In genomic region chr1:206808615-206809014, GRCh38 we compare ENCODE assay signal across 9 cellular contexts. TPM values are rescaled to one million over a fixed set of nuclear protein-coding genes. Genes with fewer than 3 reads are reported as not detected.
A peak's percentile ranks its signal among the peaks of the same experiment; 100 is the strongest.
DNase-seq lines count a peak whose midpoint lies in the region; ATAC-seq, FAIRE-seq and TF ChIP-seq lines count a peak whose summit lies in the region.
"Had no signal": no experiment of that assay in that cellular context is flagged by ENCODE, and none has a peak within 500 bp of the region (broad histone marks: within the 10 kb centered on the region; RNA-seq: fewer than 3 reads in every experiment).

No MANE protein-coding gene starts in this region.

- H3K9me3 ChIP-seq in DND-41 (ENCODE audit: insufficient read depth, low read length, severe bottlenecking): peaks cover 14% of the 10 kb centered on the region
- peaks cover 12% of the 10 kb centered on the region for H3K9me3 ChIP-seq in NT2/D1 (ENCODE audit: insufficient read depth, low read length)
- peaks cover 12% of the 10 kb centered on the region; the same call in 2 of the 3 replicates for H3K9me3 ChIP-seq in GM12878 (replicated peaks; ENCODE audit: control insufficient read depth, insufficient read depth, low read length)
- peaks cover 11% of the 10 kb centered on the region for H3K9me3 ChIP-seq in lower lobe of right lung

- H4K20me1 ChIP-seq in DND-41 (ENCODE audit: insufficient read depth, low read length): no peaks in the 10 kb centered on the region
- H4K20me1 ChIP-seq in GM12878 (ENCODE audit: control insufficient read depth, insufficient read depth): no peaks in the 10 kb centered on the region; the same call in 1 of the 2 replicates

- no peak overlapping the region for H3K27ac ChIP-seq in DND-41 (ENCODE audit: low read length)
- H3K27ac ChIP-seq in GM12878 (ENCODE audit: control insufficient read depth, insufficient read depth): no peak overlapping the region
- H3K27ac ChIP-seq in lower lobe of right lung: no peak overlapping the region
- H3K27ac ChIP-seq: SK-N-MC had no signal

- RAD21 ChIA-PET in GM12878 (lab: Charles Lee; ENCODE audit: unreplicated experiment): interaction anchor here (0.6 to 14.8 kb wide), 29 partner anchors 11 to 181 kb away, joined by 3 to 297 read pairs (median 5); partner anchors contain the start of genes DYRK3, IL10 and IL19

- H3K4me3 ChIP-seq in DND-41 (ENCODE audit: low read depth in 1 of 2, low read length in 2 of 2) (no peak overlapping the region), NT2/D1 (ENCODE audit: insufficient read length, low read depth) (no peak overlapping the region), GM12878 (no peak overlapping the region), lower lobe of right lung (no peak overlapping the region)
- H3K4me3 ChIP-seq: SK-N-MC had no signal

- TF ChIP-seq CTCF in DND-41 (IDR thresholded peaks at IDR 0.05; ENCODE audit: borderline replicate concordance, extremely low read depth, low read length, poor library complexity, severe bottlenecking) (peak; percentile 70), GM12878 (IDR thresholded peaks at IDR 0.05 in 2 of 3, conservative IDR thresholded peaks at IDR 0.05 in 1 of 3; ENCODE audit: control insufficient read depth in 2 of 3, extremely low read depth in 1 of 3, insufficient read depth in 1 of 3, low read depth in 3 of 3, low read length in 3 of 3) (peak; percentile 69 to 92 (median 70)), lower lobe of right lung (IDR thresholded peaks at IDR 0.05) (peak; percentile 42)

- H3K27me3 ChIP-seq in DND-41 (ENCODE audit: insufficient read depth, low read length, poor library complexity) (no peaks in the 10 kb centered on the region), NT2/D1 (ENCODE audit: insufficient read depth, insufficient read length) (no peaks in the 10 kb centered on the region), GM12878 (replicated peaks in 1 of 2; ENCODE audit: control insufficient read depth in 2 of 2, insufficient read depth in 2 of 2, low read length in 1 of 2) (no peaks in the 10 kb centered on the region), lower lobe of right lung (ENCODE audit: low read depth) (no peaks in the 10 kb centered on the region)

- H3K4me1 ChIP-seq in DND-41 (ENCODE audit: insufficient read depth, low read length) (peaks cover 10% of the 10 kb centered on the region), NT2/D1 (ENCODE audit: insufficient read depth, insufficient read length) (no peaks in the 10 kb centered on the region), GM12878 (ENCODE audit: control insufficient read depth, insufficient read depth, low read length) (peaks cover 11% of the 10 kb centered on the region), lower lobe of right lung (no peaks in the 10 kb centered on the region)

- H2AFZ ChIP-seq in DND-41 (ENCODE audit: low read depth, low read length) (no peak overlapping the region), GM12878 (ENCODE audit: control insufficient read depth, low read depth, low read length) (no peak overlapping the region)

- intact Hi-C loops in GM12878 (cut with micrococcal nuclease; ENCODE audit: unreplicated experiment) (loop anchor here (1.0 to 10.0 kb wide), 7 partner anchors 69 to 204 kb away; partner anchors contain the start of gene DYRK3), lower lobe of right lung (cut with DNase I) (no loop called here)

- no peak for TF ChIP-seq EP300 in GM12878 (IDR thresholded peaks at IDR 0.05; ENCODE audit: borderline replicate concordance in 1 of 2, control insufficient read depth in 1 of 2, low read depth in 2 of 2, low read length in 2 of 2)

- no peak for TF ChIP-seq POLR2A in GM12878 (IDR thresholded peaks at IDR 0.05; ENCODE audit: low read depth, low read length)

- TF ChIP-seq RAD21 in GM12878 (IDR thresholded peaks at IDR 0.05; ENCODE audit: insufficient read depth, low read depth, low read length): peak; percentile 99

- SMC1A ChIA-PET in GM12878 (lab: Charles Lee; ENCODE audit: uncharacterized antibody, unreplicated experiment): interaction anchor here (0.6 to 14.9 kb wide), 35 partner anchors 9 to 200 kb away, joined by 3 to 417 read pairs (median 7); partner anchors contain the start of genes DYRK3, IL10, IL19 and IL24

- no TSS peak for BruUV-seq in GM12878 (replicated peaks; lab: Mats Ljungman, UMichigan)

- ATAC-seq in DND-41 (ENCODE audit: insufficient read depth, low read depth): peak; percentile 84
- ATAC-seq in GM21529 (IDR thresholded peaks at IDR 0.05; ENCODE audit: unreplicated experiment): peak; percentile 82
- peak; percentile 99 for ATAC-seq in GM12878
- ATAC-seq in lower lobe of right lung: peak; percentile 63 to 65

- FAIRE-seq in GM12878 (lab: Jason Lieb, UNC): peak; percentile 70

- no peaks in the 10 kb centered on the region for H3K79me2 ChIP-seq in DND-41 (ENCODE audit: insufficient read depth, low read length)
- H3K79me2 ChIP-seq in GM12878 (ENCODE audit: control insufficient read depth, insufficient read depth, low read length): no peaks in the 10 kb centered on the region

- H3K4me2 ChIP-seq in DND-41 (ENCODE audit: insufficient read depth, low read length) (no peak overlapping the region), GM12878 (ENCODE audit: control insufficient read depth, insufficient read depth) (no peak overlapping the region)

- H3K9ac ChIP-seq in DND-41 (ENCODE audit: low read depth, low read length): no peak overlapping the region
- H3K9ac ChIP-seq in NT2/D1 (ENCODE audit: insufficient read length, low read depth): no peak overlapping the region
- no peak overlapping the region for H3K9ac ChIP-seq in GM12878 (ENCODE audit: control insufficient read depth, insufficient read depth, low read length)

- CTCF ChIA-PET in GM12878 (lab: Yijun Ruan, JAX): interaction anchor here (0.7 to 18.5 kb wide), 59 partner anchors 10 to 242 kb away, joined by 3 to 805 read pairs (median 6); partner anchors contain the start of genes DYRK3, FCAMR, FCMR and IL10

- DNase-seq in DND-41: peak; percentile 43
- peak; percentile 43 for DNase-seq in NT2/D1 (ENCODE audit: low read depth, low spot score)
- no peak for DNase-seq in GM12878 (ENCODE audit: low read depth, low spot score)
- no peak for DNase-seq in lower lobe of right lung
- no peak for DNase-seq in UCSD-AML1 (lab: John Stamatoyannopoulos, UW; ENCODE audit: unreplicated experiment)
- DNase-seq in superior temporal gyrus (ENCODE audit: extremely low spot score): no peak
- DNase-seq in cerebellum (ENCODE audit: low spot score): no peak

- WGBS in GM12878 (ENCODE audit: insufficient coverage, insufficient replicate concordance, low lambda C conversion rate, missing lambda C conversion rate): 95% methylated on average over 2 of the region's 2 CpGs

- no peaks in the 10 kb centered on the region for H3K36me3 ChIP-seq in DND-41 (ENCODE audit: insufficient read depth, low read length)
- no peaks in the 10 kb centered on the region for H3K36me3 ChIP-seq in NT2/D1 (ENCODE audit: insufficient read depth, insufficient read length, low read length)
- H3K36me3 ChIP-seq in GM12878 (ENCODE audit: control insufficient read depth in 2 of 2, insufficient read depth in 2 of 2, low read length in 1 of 2): no peaks in the 10 kb centered on the region
- no peaks in the 10 kb centered on the region for H3K36me3 ChIP-seq in lower lobe of right lung

- in situ Hi-C loops in GM12878 (cut with MboI): no loop called here

- POLR2A ChIA-PET in GM12878 (lab: Charles Lee): interaction anchor here (0.6 to 1.6 kb wide), 4 partner anchors 17 to 104 kb away, joined by 3 to 7 read pairs (median 4); no protein-coding TSS in a partner anchor

RNA-seq across cellular contexts. Expression of gene IL10, which starts 36.3 kb away (rescaled TPM):
- 1.5 and 3.6 TPM in 2 replicates for total RNA-seq in GM12878 (2013; cell fraction: nucleolus; rRNA removed)
- total RNA-seq in GM12878 (2014; rRNA removed) (1.0 and 1.1 TPM in 2 replicates), GM12878 (2014; rRNA removed; fragmentation: Illumina TruSeq; extraction: Trizol) (1.4 and 1.6 TPM in 2 replicates), GM12878 (2021) (0.67 and 1.1 TPM in 2 replicates), lower lobe of right lung (1.4 TPM), cerebellum (0.18 TPM)
- 4.4 TPM for polyA plus RNA-seq in GM12878 (2011; ENCODE audit: low read depth)
- polyA plus RNA-seq in GM12878 (2011; rRNA removed) (5.0 and 6.3 TPM in 2 replicates), GM12878 (2014; fragmentation: Illumina TruSeq; extraction: Trizol) (1.4 and 1.8 TPM in 2 replicates), GM12878 (2014; fragmentation: Nextera tagmentation; extraction: Ambion mirVana) (1 to 10 TPM; 1.2 to 1.6 TPM), GM12878 (2014; rRNA removed) (0.92 and 1.5 TPM in 2 replicates), GM12878 (2016; fragmentation: Nextera tagmentation; extraction: Ambion mirVana) (under 1 TPM; 0.34 to 0.70 TPM)
- 3.0 and 5.2 TPM in 2 replicates for polyA plus RNA-seq in GM12878 (2011; cell fraction: cytosol; rRNA removed)
- polyA plus RNA-seq in GM12878 (2011; cell fraction: nucleus; rRNA removed): 1.0 and 1.4 TPM in 2 replicates
- polyA plus RNA-seq in GM12878 (2012): 2.8 and 5.5 TPM in 2 replicates
- 3.7 and 6.0 TPM in 2 replicates for polyA minus RNA-seq in GM12878 (2011; rRNA and poly(A)+ RNA removed)
- 1.1 and 2.1 TPM in 2 replicates for polyA minus RNA-seq in GM12878 (2011; cell fraction: cytosol; rRNA and poly(A)+ RNA removed)
- polyA minus RNA-seq in GM12878 (2011; cell fraction: nucleus; rRNA and poly(A)+ RNA removed): 4.7 and 5.2 TPM in 2 replicates

RNA-seq across cellular contexts. Expression of gene IL19, which starts 38.0 kb away (rescaled TPM):
- total RNA-seq in GM12878 (2013; cell fraction: nucleolus; rRNA removed): not detected in 2 replicates
- 0.38 TPM in 1 of 2 replicates, not detected in the other for total RNA-seq in GM12878 (2014; rRNA removed)
- not detected in 2 replicates for total RNA-seq in GM12878 (2014; rRNA removed; fragmentation: Illumina TruSeq; extraction: Trizol)
- total RNA-seq in GM12878 (2021): not detected in 2 replicates
- polyA plus RNA-seq in GM12878 (2011; ENCODE audit: low read depth): 0.30 TPM
- 0.72 and 0.73 TPM in 2 replicates for polyA plus RNA-seq in GM12878 (2011; rRNA removed)
- polyA plus RNA-seq in GM12878 (2011; cell fraction: cytosol; rRNA removed): 0.33 and 0.63 TPM in 2 replicates
- polyA plus RNA-seq in GM12878 (2011; cell fraction: nucleus; rRNA removed): 0.70 and 1.2 TPM in 2 replicates
- polyA plus RNA-seq in GM12878 (2012): 0.65 TPM in 1 of 2 replicates, not detected in the other
- polyA plus RNA-seq in GM12878 (2014; fragmentation: Illumina TruSeq; extraction: Trizol): 0.32 TPM in 1 of 2 replicates, not detected in the other
- polyA plus RNA-seq in GM12878 (2014; fragmentation: Nextera tagmentation; extraction: Ambion mirVana): under 1 TPM; 0.27 to 0.29 TPM
- polyA plus RNA-seq in GM12878 (2014; rRNA removed): 0.10 TPM in 1 of 2 replicates, not detected in the other
- polyA plus RNA-seq in GM12878 (2016; fragmentation: Nextera tagmentation; extraction: Ambion mirVana): not detected
- 0.37 and 0.41 TPM in 2 replicates for polyA minus RNA-seq in GM12878 (2011; rRNA and poly(A)+ RNA removed)
- not detected in 2 replicates for polyA minus RNA-seq in GM12878 (2011; cell fraction: cytosol; rRNA and poly(A)+ RNA removed)
- polyA minus RNA-seq in GM12878 (2011; cell fraction: nucleus; rRNA and poly(A)+ RNA removed): 0.24 TPM in 1 of 2 replicates, not detected in the other
- not detected for total RNA-seq in lower lobe of right lung
- total RNA-seq in cerebellum: not detected

RNA-seq across cellular contexts. Expression of gene IL20, which starts 56.8 kb away (rescaled TPM):
- total RNA-seq in GM12878 (2013; cell fraction: nucleolus; rRNA removed): not detected in 2 replicates
- total RNA-seq in GM12878 (2014; rRNA removed): 0.11 TPM in 1 of 2 replicates, not detected in the other
- total RNA-seq in GM12878 (2014; rRNA removed; fragmentation: Illumina TruSeq; extraction: Trizol): 0.13 TPM in 1 of 2 replicates, not detected in the other
- not detected in 2 replicates for total RNA-seq in GM12878 (2021)
- not detected for polyA plus RNA-seq in GM12878 (2011; ENCODE audit: low read depth)
- not detected in 2 replicates for polyA plus RNA-seq in GM12878 (2011; rRNA removed)
- polyA plus RNA-seq in GM12878 (2011; cell fraction: cytosol; rRNA removed): not detected in 2 replicates
- not detected in 2 replicates for polyA plus RNA-seq in GM12878 (2011; cell fraction: nucleus; rRNA removed)
- polyA plus RNA-seq in GM12878 (2012): not detected in 2 replicates
- polyA plus RNA-seq in GM12878 (2014; fragmentation: Illumina TruSeq; extraction: Trizol): not detected in 2 replicates
- polyA plus RNA-seq in GM12878 (2014; fragmentation: Nextera tagmentation; extraction: Ambion mirVana): under 1 TPM in 1 of 2 experiments, not detected in 1; 0.08 TPM
- polyA plus RNA-seq in GM12878 (2014; rRNA removed): not detected in 2 replicates
- polyA plus RNA-seq in GM12878 (2016; fragmentation: Nextera tagmentation; extraction: Ambion mirVana): not detected
- not detected in 2 replicates for polyA minus RNA-seq in GM12878 (2011; rRNA and poly(A)+ RNA removed)
- not detected in 2 replicates for polyA minus RNA-seq in GM12878 (2011; cell fraction: cytosol; rRNA and poly(A)+ RNA removed)
- polyA minus RNA-seq in GM12878 (2011; cell fraction: nucleus; rRNA and poly(A)+ RNA removed): not detected in 2 replicates
- total RNA-seq in lower lobe of right lung: not detected
- not detected for total RNA-seq in cerebellum

Comparison
In these comparisons a context has a peak if more than half of its experiments do, and no peak if none do; other contexts are left out.
1. DNase-seq: peak in DND-41 (single experiment) and NT2/D1 (single experiment); none in GM12878 (single experiment), lower lobe of right lung (single experiment), UCSD-AML1 (single experiment), superior temporal gyrus (single experiment) and cerebellum (single experiment).
2. Peak in every context shown above with its lines, with median percentiles within 50 percentile points of each other: ATAC-seq and CTCF ChIP-seq.